13 cellular contexts compared by ENCODE assay signal in the genomic region with DNA sequence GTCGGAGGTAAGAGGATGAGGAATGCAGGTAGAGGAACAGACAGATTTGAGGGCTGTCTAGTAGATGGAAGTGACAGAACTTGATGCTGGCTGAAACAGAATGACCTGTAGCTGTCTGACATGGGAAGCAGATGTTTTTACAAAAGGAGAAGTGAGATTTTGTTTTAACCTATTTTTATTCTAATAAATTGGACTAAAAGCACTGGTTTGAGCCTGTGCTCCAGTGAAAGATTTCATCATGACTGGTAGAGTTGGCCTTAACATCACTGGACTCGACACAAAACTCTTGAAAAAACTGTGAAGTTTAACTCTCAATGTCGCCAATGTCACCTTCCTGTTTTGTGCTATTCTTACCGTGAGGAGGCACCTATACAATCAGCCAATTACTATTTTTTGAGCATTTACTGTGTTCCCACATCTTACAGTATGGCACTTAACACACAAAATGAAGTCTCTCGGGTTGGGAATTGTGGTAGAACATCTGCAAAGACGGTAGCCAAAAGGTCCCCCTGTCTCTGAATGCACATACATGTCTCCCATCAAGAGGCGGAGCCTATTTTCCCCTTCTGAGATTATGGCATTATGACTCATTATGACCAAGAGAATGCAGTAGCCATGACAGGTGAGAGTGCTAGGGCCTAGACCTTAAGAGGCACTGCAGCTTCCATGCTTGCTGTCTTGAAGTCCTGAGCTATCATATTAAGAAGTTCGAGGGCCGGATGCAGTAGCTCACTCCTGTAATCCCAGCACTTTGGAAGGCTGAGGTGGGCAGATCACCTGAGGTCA.
DNase-seq lines count a peak whose midpoint lies in the region; ATAC-seq, FAIRE-seq and TF ChIP-seq lines count a peak whose summit lies in the region.
"Had no signal": no experiment of that assay in that cellular context is flagged by ENCODE, and none has a peak within 500 bp of the region (broad histone marks: within the 10 kb centered on the region; RNA-seq: fewer than 3 reads in every experiment).

No MANE protein-coding gene starts in this region.

- no peak overlapping the region for H3K9ac ChIP-seq in GM12878 (ENCODE audit: control insufficient read depth, insufficient read depth, low read length)

- intact Hi-C loops in GM12878 (cut with micrococcal nuclease; ENCODE audit: unreplicated experiment), result no loop called here

- 43% methylated on average over 9 of the region's 9 CpGs for WGBS in GM12878 (ENCODE audit: insufficient coverage, insufficient replicate concordance, low lambda C conversion rate, missing lambda C conversion rate)

- no peak overlapping the region for H3K4me3 ChIP-seq in GM12865 (ENCODE audit: low read depth, low read length)
- H3K4me3 ChIP-seq in GM12878, result no peak overlapping the region
- H3K4me3 ChIP-seq: thoracic aorta had no signal

- peak; percentile 67 for ATAC-seq in GM21447 (IDR thresholded peaks at IDR 0.05; ENCODE audit: unreplicated experiment)
- peak; percentile 69 for ATAC-seq in HG03175 (IDR thresholded peaks at IDR 0.05; ENCODE audit: unreplicated experiment)
- ATAC-seq in GM12878, result peak; percentile 81
- ATAC-seq: activated CD8-positive, alpha-beta T cell treated with anti-CD3 and anti-CD28 coated beads, Interleukin-2, amount 10 ng/mL, durations not matched to agents 7 days and 5 days had no signal

- TF ChIP-seq CTCF in GM12865 (IDR thresholded peaks at IDR 0.05; ENCODE audit: insufficient read depth, low read depth, low read length, missing control alignments) (no peak), GM12878 (IDR thresholded peaks at IDR 0.05 in 2 of 3, conservative IDR thresholded peaks at IDR 0.05 in 1 of 3; ENCODE audit: control insufficient read depth in 2 of 3, extremely low read depth in 1 of 3, insufficient read depth in 1 of 3, low read depth in 3 of 3, low read length in 3 of 3) (no peak)

- no peaks in the 10 kb centered on the region for H3K36me3 ChIP-seq in GM12878 (ENCODE audit: control insufficient read depth in 2 of 2, insufficient read depth in 2 of 2, low read length in 1 of 2)
- H3K36me3 ChIP-seq: thoracic aorta had no signal

- CTCF ChIA-PET in GM12878 (lab: Yijun Ruan, JAX), result interaction anchor here (0.9 to 2.3 kb wide), 4 partner anchors 11 to 92 kb away, joined by 4 to 11 read pairs (median 5); no protein-coding TSS in a partner anchor

- H3K4me1 ChIP-seq in GM12878 (ENCODE audit: control insufficient read depth, insufficient read depth, low read length), result peaks cover 38% of the 10 kb centered on the region

- in situ Hi-C loops in GM12878 (cut with MboI), result no loop called here

- peak; percentile 91 for FAIRE-seq in GM12878 (lab: Jason Lieb, UNC)

- no TSS peak for BruUV-seq in GM12878 (replicated peaks; lab: Mats Ljungman, UMichigan)

- no peaks in the 10 kb centered on the region for H3K9me3 ChIP-seq in GM12878 (replicated peaks; ENCODE audit: control insufficient read depth, insufficient read depth, low read length)
- H3K9me3 ChIP-seq: thoracic aorta had no signal

- no peak for TF ChIP-seq POLR2A in GM12878 (IDR thresholded peaks at IDR 0.05; ENCODE audit: low read depth, low read length)

- POLR2A ChIA-PET in GM12878 (lab: Charles Lee), result interaction anchor here (0.7 to 3.2 kb wide), 2 partner anchors 11 to 12 kb away, joined by 3 to 25 read pairs; no protein-coding TSS in a partner anchor

- SMC1A ChIA-PET in GM12878 (lab: Charles Lee; ENCODE audit: uncharacterized antibody, unreplicated experiment), result interaction anchor here (0.9 to 8.8 kb wide), 5 partner anchors 11 to 92 kb away, joined by 3 to 111 read pairs (median 4); no protein-coding TSS in a partner anchor

- peak; percentile 69 for DNase-seq in GM12865 (ENCODE audit: low read depth)
- peak; percentile 66 for DNase-seq in GM12878 (ENCODE audit: low read depth, low spot score)
- DNase-seq in anterior cingulate cortex (lab: John Stamatoyannopoulos, UW), result no peak
- no peak for DNase-seq in LoVo (ENCODE audit: low spot score)
- DNase-seq in NCI-H2196 treated with DMSO at 0.1 percent for 48 hours (lab: John Stamatoyannopoulos, UW; ENCODE audit: unreplicated experiment), result no peak
- DNase-seq in Ammon's horn (ENCODE audit: low spot score), result no peak
- DNase-seq: activated CD8-positive, alpha-beta T cell treated with anti-CD3 and anti-CD28 coated beads, Interleukin-2, amount 10 ng/mL, durations not matched to agents 7 days and 5 days; foreskin fibroblast; Kasumi-1; stimulated activated CD4-positive, alpha-beta T cell treated with anti-CD3 and anti-CD28 coated beads, Interleukin-15, amount 100 ng/mL, for 24 hours had no signal

- H3K4me2 ChIP-seq in GM12878 (ENCODE audit: control insufficient read depth, insufficient read depth), result peak overlapping the region; percentile 63

- peak overlapping the region; percentile 54 for H2AFZ ChIP-seq in GM12878 (ENCODE audit: control insufficient read depth, low read depth, low read length)

- H3K27me3 ChIP-seq in GM12878 (replicated peaks in 1 of 2; ENCODE audit: control insufficient read depth in 2 of 2, insufficient read depth in 2 of 2, low read length in 1 of 2), result no peaks in the 10 kb centered on the region

- TF ChIP-seq EP300 in GM12878 (IDR thresholded peaks at IDR 0.05; ENCODE audit: borderline replicate concordance in 1 of 2, control insufficient read depth in 1 of 2, low read depth in 2 of 2, low read length in 2 of 2), result peak in 1 of 2 experiments; percentile 64; a peak in 1 of 4 replicates

- peak overlapping the region; percentile 80 for H3K27ac ChIP-seq in GM12878 (ENCODE audit: control insufficient read depth, insufficient read depth)
- H3K27ac ChIP-seq: thoracic aorta had no signal

- H4K20me1 ChIP-seq in GM12878 (ENCODE audit: control insufficient read depth, insufficient read depth), result no peaks in the 10 kb centered on the region

- no peaks in the 10 kb centered on the region for H3K79me2 ChIP-seq in GM12878 (ENCODE audit: control insufficient read depth, insufficient read depth, low read length)

- TF ChIP-seq RAD21 in GM12878 (IDR thresholded peaks at IDR 0.05; ENCODE audit: insufficient read depth, low read depth, low read length), result no peak

- RAD21 ChIA-PET in GM12878 (lab: Charles Lee; ENCODE audit: unreplicated experiment), result interaction anchor here (1.2 to 7.6 kb wide), 2 partner anchors 13 to 92 kb away, joined by 3 to 82 read pairs; no protein-coding TSS in a partner anchor

TF ChIP-seq in GM12878, 131 proteins besides CTCF, POLR2A, EP300 and RAD21 (continues in another document):
- TF ChIP-seq NR2C1 (IDR thresholded peaks at IDR 0.05) (peak; percentile 40; the same call in 1 of the 2 replicates), RBBP5 (conservative IDR thresholded peaks at IDR 0.05) (no peak), RELA (IDR thresholded peaks at IDR 0.05; ENCODE audit: borderline replicate concordance, partially characterized antibody) (no peak), ZNF622 (IDR thresholded peaks at IDR 0.05) (no peak), STAT1 (conservative IDR thresholded peaks at IDR 0.05) (no peak), MTA3 (IDR thresholded peaks at IDR 0.05; ENCODE audit: borderline replicate concordance, low read length) (0 out of 2 replicates have a peak, but pooled peaks have one; percentile 20), ATF2 (IDR thresholded peaks at IDR 0.05; ENCODE audit: low read length) (peak; percentile 68), BHLHE40 (IDR thresholded peaks at IDR 0.05; ENCODE audit: borderline replicate concordance in 1 of 2, low read depth in 2 of 2, low read length in 1 of 2) (no peak), RCOR1 (conservative IDR thresholded peaks at IDR 0.05; ENCODE audit: low read depth, low read length) (no peak), YY1 (IDR thresholded peaks at IDR 0.05; ENCODE audit: low read depth, low read length) (peak; percentile 76; the same call in 1 of the 2 replicates), MEF2B (IDR thresholded peaks at IDR 0.05; ENCODE audit: partially characterized antibody, poor library complexity, severe bottlenecking) (peak; percentile 58), GATAD2B (conservative IDR thresholded peaks at IDR 0.05; ENCODE audit: low read depth) (no peak), BCL3 (IDR thresholded peaks at IDR 0.05; ENCODE audit: borderline replicate concordance, insufficient read depth, low read depth, low read length, poor library complexity, severe bottlenecking) (no peak), NRF1 (conservative IDR thresholded peaks at IDR 0.05; ENCODE audit: low read depth, low read length) (no peak), TCF12 (IDR thresholded peaks at IDR 0.05; ENCODE audit: low read depth, low read length) (peak; percentile 87), FOXM1 (IDR thresholded peaks at IDR 0.05; ENCODE audit: low read depth, low read length) (peak; percentile 29; the same call in 1 of the 2 replicates)
- TF ChIP-seq, protein P1, sequence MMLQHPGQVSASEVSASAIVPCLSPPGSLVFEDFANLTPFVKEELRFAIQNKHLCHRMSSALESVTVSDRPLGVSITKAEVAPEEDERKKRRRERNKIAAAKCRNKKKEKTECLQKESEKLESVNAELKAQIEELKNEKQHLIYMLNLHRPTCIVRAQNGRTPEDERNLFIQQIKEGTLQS (IDR thresholded peaks at IDR 0.05; ENCODE audit: borderline replicate concordance, extremely low read depth, low read depth, low read length), result no peak

Comparison
In these comparisons a context has a peak if more than half of its experiments do, and no peak if none do; other contexts are left out.
1. DNase-seq: peak in GM12865 (single experiment) and GM12878 (single experiment); none in anterior cingulate cortex (0 of 58), LoVo (single experiment), NCI-H2196 treated with DMSO at 0.1 percent for 48 hours (single experiment) and Ammon's horn (single experiment).
2. Peak in every context shown above with its lines, with median percentiles within 50 percentile points of each other: ATAC-seq.